ENCODE assay signal across 23 cellular contexts in the genomic region with DNA sequence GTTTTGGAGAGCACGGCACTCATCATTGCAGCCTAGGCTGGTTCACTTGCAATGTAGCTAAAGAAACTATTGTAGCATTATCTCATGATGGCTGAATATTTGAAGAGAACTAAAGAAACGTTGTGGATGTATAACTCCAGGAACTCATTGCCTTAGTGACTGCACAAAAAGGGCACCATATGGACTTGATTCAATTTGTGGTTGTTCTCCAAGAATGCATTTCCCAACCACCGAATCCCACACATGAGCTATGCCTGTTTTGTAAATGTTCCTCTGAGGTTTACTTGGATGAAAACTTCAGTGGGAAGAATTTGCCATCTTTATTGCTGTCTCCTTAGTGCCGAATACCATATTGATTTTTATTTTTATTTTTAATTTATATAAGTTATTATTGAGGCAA. TPM values are rescaled to one million over a fixed set of nuclear protein-coding genes. Genes with fewer than 3 reads are reported as not detected.
"Had no signal": no experiment of that assay in that cellular context is flagged by ENCODE, and none has a peak within 500 bp of the region (broad histone marks: within the 10 kb centered on the region; RNA-seq: fewer than 3 reads in every experiment).

No MANE protein-coding gene starts in this region.

- H3K27me3 Mint-ChIP-seq: progenitor cell of endocrine pancreas, type B pancreatic cell had no signal

- H3K27ac Mint-ChIP-seq: activated naive CD8-positive, alpha-beta T cell treated with anti-CD3 and anti-CD28 coated beads for 36 hours; natural killer cell treated with Interleukin-12 subunit alpha and Interleukin-12 subunit beta and Interleukin-15 and Interleukin-18, amount 100 ng/mL, for 72 hours; progenitor cell of endocrine pancreas; type B pancreatic cell had no signal

- H3K27ac ChIP-seq: ascending aorta, colonic mucosa, heart left ventricle, left lung, right lobe of liver, suprapubic skin had no signal

- H3K4me3 ChIP-seq: ascending aorta, colonic mucosa, heart left ventricle, left lung, right lobe of liver, suprapubic skin had no signal

- H3K4me1 Mint-ChIP-seq: activated naive CD8-positive, alpha-beta T cell treated with anti-CD3 and anti-CD28 coated beads for 36 hours had no signal

- DNase-seq: activated CD4-positive, alpha-beta T cell treated with anti-CD3 and anti-CD28 coated beads, Interleukin-2, amount 50 U/mL, for 48 hours; activated CD4-positive, CD25-positive, alpha-beta regulatory T cell treated with anti-CD3 and anti-CD28 coated beads, Interleukin-2, amount 50 U/mL, for 72 hours; activated gamma-delta T cell treated with Interleukin-2 at 50 U/mL for 16 hours; activated naive CD8-positive, alpha-beta T cell treated with anti-CD3 and anti-CD28 coated beads for 36 hours; activated T-cell treated with anti-CD3 and anti-CD28 coated beads, Interleukin-2, amount 50 U/mL, for 48 hours; caudate nucleus; colonic mucosa; effector CD4-positive, alpha-beta T cell; foreskin melanocyte; heart left ventricle; islet precursor cell; left lung; nucleus accumbens; right lobe of liver; stimulated activated CD4-positive, alpha-beta T cell treated with anti-CD3 and anti-CD28 coated beads, Interleukin-2, amount 100 ng/mL, for 24 hours; stimulated activated naive CD4-positive, alpha-beta T cell treated with Interleukin-2 at 50 U/mL for 16 hours; SW 1271; T-helper 9 cell had no signal

- H3K36me3 ChIP-seq: ascending aorta, colonic mucosa, heart left ventricle, left lung, right lobe of liver, suprapubic skin had no signal

- H3K4me1 ChIP-seq: ascending aorta, colonic mucosa, heart left ventricle, left lung, right lobe of liver, suprapubic skin had no signal

- H3K27me3 ChIP-seq: ascending aorta, colonic mucosa, heart left ventricle, left lung, right lobe of liver, suprapubic skin had no signal

- H3K36me3 Mint-ChIP-seq: activated naive CD8-positive, alpha-beta T cell treated with anti-CD3 and anti-CD28 coated beads for 36 hours; type B pancreatic cell had no signal

- H3K4me3 Mint-ChIP-seq: activated naive CD8-positive, alpha-beta T cell treated with anti-CD3 and anti-CD28 coated beads for 36 hours; natural killer cell treated with Interleukin-12 subunit alpha and Interleukin-12 subunit beta and Interleukin-15 and Interleukin-18, amount 100 ng/mL, for 72 hours; type B pancreatic cell had no signal

- H3K9me3 ChIP-seq: colonic mucosa, right lobe of liver, suprapubic skin had no signal

- ATAC-seq: heart left ventricle; left lung; natural killer cell treated with Interleukin-12 subunit alpha and Interleukin-12 subunit beta and Interleukin-15 and Interleukin-18, amount 100 ng/mL, for 72 hours; right lobe of liver had no signal

RNA-seq across cellular contexts. Expression of a gene that starts 43.5 kb away (rescaled TPM):
- total RNA-seq: activated naive CD8-positive, alpha-beta T cell treated with anti-CD3 and anti-CD28 coated beads for 36 hours; ascending aorta; natural killer cell treated with Interleukin-12 subunit alpha and Interleukin-12 subunit beta and Interleukin-15 and Interleukin-18, amount 100 ng/mL, for 72 hours had no signal
